ENCODE assay signal across 17 cellular contexts in genomic region chr4:165909947-165910346, GRCh38. TPM values are rescaled to one million over a fixed set of nuclear protein-coding genes. Genes with fewer than 3 reads are reported as not detected.
A peak's percentile ranks its signal among the peaks of the same experiment; 100 is the strongest.
DNase-seq lines count a peak whose midpoint lies in the region; ATAC-seq and TF ChIP-seq lines count a peak whose summit lies in the region.
"Had no signal": no experiment of that assay in that cellular context is flagged by ENCODE, and none has a peak within 500 bp of the region (broad histone marks: within the 10 kb centered on the region; RNA-seq: fewer than 3 reads in every experiment).

No MANE protein-coding gene starts in this region.

- H3K9me3 ChIP-seq in left ventricle myocardium inferior (replicated peaks), result peaks cover 6% of the 10 kb centered on the region
- no peaks in the 10 kb centered on the region for H3K9me3 ChIP-seq in right atrium auricular region
- no peaks in the 10 kb centered on the region for H3K9me3 ChIP-seq in muscle layer of colon (ENCODE audit: low read length)
- H3K9me3 ChIP-seq in mucosa of descending colon, result no peaks in the 10 kb centered on the region
- H3K9me3 ChIP-seq: BLaER1 had no signal

- DNase-seq in left ventricle myocardium inferior (no peak), right atrium auricular region (ENCODE audit: low spot score) (no peak), fibroblast of gingiva (ENCODE audit: low read depth) (peak; percentile 10), mucosa of descending colon (no peak), foreskin keratinocyte (no peak)
- DNase-seq in stimulated activated CD4-positive, alpha-beta T cell treated with anti-CD3 and anti-CD28 coated beads, Interleukin-15, amount 100 ng/mL, for 24 hours, result no peak
- DNase-seq in activated CD4-positive, alpha-beta T cell treated with anti-CD3 and anti-CD28 coated beads, Interleukin-2, amount 50 U/mL, for 4 hours, result no peak
- DNase-seq: CD8-positive, alpha-beta T cell; DMS79; GOT3; KG1; NCI-H1436 treated with DMSO at 0.1 percent for 48 hours; NCI-H2029 treated with DMSO at 0.1 percent for 48 hours; NCI-H510A; NCI-H774 had no signal

- H3K27ac ChIP-seq in left ventricle myocardium inferior (replicated peaks), result peak overlapping the region; percentile 50
- H3K27ac ChIP-seq in right atrium auricular region, result peak overlapping the region in 1 of 2 donors; percentile 16
- peak overlapping the region; percentile 9 for H3K27ac ChIP-seq in muscle layer of colon (ENCODE audit: low read depth, low read length)
- no peak overlapping the region for H3K27ac ChIP-seq in foreskin keratinocyte
- H3K27ac ChIP-seq: BLaER1 had no signal

- H3K9ac ChIP-seq in muscle layer of colon (ENCODE audit: low read length), result no peak overlapping the region
- H3K9ac ChIP-seq: BLaER1 had no signal

- H3K36me3 ChIP-seq in left ventricle myocardium inferior (no peaks in the 10 kb centered on the region), right atrium auricular region (no peaks in the 10 kb centered on the region), muscle layer of colon (ENCODE audit: insufficient read depth, low read length) (no peaks in the 10 kb centered on the region), mucosa of descending colon (ENCODE audit: low read depth) (no peaks in the 10 kb centered on the region)
- H3K36me3 ChIP-seq: BLaER1 had no signal

- H3K4me1 ChIP-seq in left ventricle myocardium inferior, result peaks cover 9% of the 10 kb centered on the region
- H3K4me1 ChIP-seq in right atrium auricular region, result no peaks in the 10 kb centered on the region
- no peaks in the 10 kb centered on the region for H3K4me1 ChIP-seq in muscle layer of colon (ENCODE audit: insufficient read depth, low read length)
- H3K4me1 ChIP-seq in mucosa of descending colon (ENCODE audit: low read depth), result no peaks in the 10 kb centered on the region
- peaks cover 14% of the 10 kb centered on the region for H3K4me1 ChIP-seq in foreskin keratinocyte
- H3K4me1 ChIP-seq: BLaER1 had no signal

- no peaks in the 10 kb centered on the region for H3K27me3 ChIP-seq in left ventricle myocardium inferior (ENCODE audit: low read depth)
- H3K27me3 ChIP-seq in right atrium auricular region, result no peaks in the 10 kb centered on the region
- no peaks in the 10 kb centered on the region for H3K27me3 ChIP-seq in muscle layer of colon (ENCODE audit: control insufficient read depth in 1 of 2, insufficient read depth in 2 of 2, low read length in 2 of 2)
- no peaks in the 10 kb centered on the region for H3K27me3 ChIP-seq in foreskin keratinocyte
- H3K27me3 ChIP-seq: BLaER1 had no signal

- intact Hi-C loops in left ventricle myocardium inferior (cut with micrococcal nuclease), result no loop called here
- intact Hi-C loops in mucosa of descending colon (cut with DNase I, micrococcal nuclease), result no loop called here

- no peak for ATAC-seq in mucosa of descending colon
- no peak for ATAC-seq in foreskin keratinocyte
- ATAC-seq: CD8-positive, alpha-beta T cell had no signal

- H3K4me3 ChIP-seq in left ventricle myocardium inferior, result no peak overlapping the region
- H3K4me3 ChIP-seq in right atrium auricular region, result no peak overlapping the region
- no peak overlapping the region for H3K4me3 ChIP-seq in muscle layer of colon (ENCODE audit: low read depth in 1 of 2, low read length in 2 of 2)
- no peak overlapping the region for H3K4me3 ChIP-seq in mucosa of descending colon
- H3K4me3 ChIP-seq: BLaER1 had no signal

- TF ChIP-seq CTCF in left ventricle myocardium inferior (IDR thresholded peaks at IDR 0.05; ENCODE audit: borderline replicate concordance), result no peak
- no peak for TF ChIP-seq CTCF in right atrium auricular region (IDR thresholded peaks at IDR 0.05)
- TF ChIP-seq CTCF in mucosa of descending colon (IDR thresholded peaks at IDR 0.05), result no peak
- no peak for TF ChIP-seq CTCF in foreskin keratinocyte (conservative IDR thresholded peaks at IDR 0.05)

RNA-seq across cellular contexts. Expression of gene TLL1, which starts 36.9 kb away (rescaled TPM):
- total RNA-seq in left ventricle myocardium inferior (1.0 TPM), right atrium auricular region (1 to 10 TPM; 1.7 to 4.4 TPM), mucosa of descending colon (1 to 10 TPM; 2.4 to 4.8 (median 2.5) TPM), foreskin keratinocyte (1.5 and 3.5 TPM in 2 replicates)
- 0.25 and 0.52 TPM in 2 replicates for polyA plus RNA-seq in foreskin keratinocyte
- total RNA-seq: CD8-positive, alpha-beta T cell had no signal
